In the genomic region with DNA sequence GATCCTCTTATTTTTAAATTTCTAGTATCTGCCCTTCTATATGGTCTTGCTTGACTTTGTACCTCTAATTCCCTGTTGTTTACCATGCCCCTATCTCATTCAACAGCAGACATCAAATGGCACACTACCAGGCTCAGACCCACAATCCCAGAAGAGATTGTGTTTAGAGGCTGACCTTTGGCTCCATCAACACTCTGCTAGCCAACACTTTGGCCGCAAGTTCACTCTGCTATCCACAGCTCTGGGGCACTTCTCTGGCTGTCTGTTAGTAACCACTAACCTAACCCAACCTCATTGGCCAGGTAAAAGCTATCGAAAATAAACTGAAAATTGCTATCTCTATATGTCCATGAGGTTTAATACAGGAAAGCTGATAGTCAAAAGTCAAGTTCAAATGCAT, we compare ENCODE assay signal across 18 cellular contexts.
"Had no signal": no experiment of that assay in that cellular context is flagged by ENCODE, and none has a peak within 500 bp of the region (broad histone marks: within the 10 kb centered on the region; RNA-seq: fewer than 3 reads in every experiment).

No MANE protein-coding gene starts in this region.

- H3K9me3 ChIP-seq: esophagus squamous epithelium, gastroesophageal sphincter, left ventricle myocardium inferior, ovary, right atrium auricular region, testis, tibial nerve had no signal

- H3K4me3 ChIP-seq: esophagus squamous epithelium, gastroesophageal sphincter, left ventricle myocardium inferior, lung, ovary, right atrium auricular region, testis, tibial nerve had no signal

- ATAC-seq: effector memory CD8-positive, alpha-beta T cell; gastroesophageal sphincter; naive thymus-derived CD4-positive, alpha-beta T cell; stimulated activated naive B cell treated with anti-CD40 and anti-IgM and Interleukin-4, amounts not matched to agents 10 μg/mL and 1 μg/mL and 100 μg/mL, for 72 hours; stimulated activated naive CD8-positive, alpha-beta T cell treated with anti-CD3 and anti-CD28 coated beads, Interleukin-15, amount 100 ng/mL, for 72 hours had no signal

- FAIRE-seq: colon had no signal

- DNase-seq: cerebellar nuclear complex; effector memory CD8-positive, alpha-beta T cell; esophagus squamous epithelium; foreskin fibroblast; immature natural killer cell; left ventricle myocardium inferior; naive thymus-derived CD4-positive, alpha-beta T cell; nephron progenitor cell; ovary; stimulated activated CD4-positive, alpha-beta T cell treated with anti-CD3 and anti-CD28 coated beads, Interleukin-4, amount 100 ng/mL, for 1 hour; stimulated activated naive B cell treated with anti-CD40 and anti-IgM and Interleukin-4, amounts not matched to agents 10 μg/mL and 1 μg/mL and 100 μg/mL, for 72 hours; stimulated activated naive CD8-positive, alpha-beta T cell treated with anti-CD3 and anti-CD28 coated beads, Interleukin-15, amount 100 ng/mL, for 72 hours; testis had no signal

- H3K27ac ChIP-seq: esophagus squamous epithelium, gastroesophageal sphincter, left ventricle myocardium inferior, ovary, right atrium auricular region, testis, tibial nerve had no signal

- H3K4me1 ChIP-seq: esophagus squamous epithelium, gastroesophageal sphincter, left ventricle myocardium inferior, right atrium auricular region, testis had no signal

- H3K36me3 ChIP-seq: esophagus squamous epithelium, gastroesophageal sphincter, left ventricle myocardium inferior, ovary, right atrium auricular region, tibial nerve had no signal

- H3K27me3 ChIP-seq: esophagus squamous epithelium, gastroesophageal sphincter, right atrium auricular region, testis, tibial nerve had no signal
